In the genomic region with DNA sequence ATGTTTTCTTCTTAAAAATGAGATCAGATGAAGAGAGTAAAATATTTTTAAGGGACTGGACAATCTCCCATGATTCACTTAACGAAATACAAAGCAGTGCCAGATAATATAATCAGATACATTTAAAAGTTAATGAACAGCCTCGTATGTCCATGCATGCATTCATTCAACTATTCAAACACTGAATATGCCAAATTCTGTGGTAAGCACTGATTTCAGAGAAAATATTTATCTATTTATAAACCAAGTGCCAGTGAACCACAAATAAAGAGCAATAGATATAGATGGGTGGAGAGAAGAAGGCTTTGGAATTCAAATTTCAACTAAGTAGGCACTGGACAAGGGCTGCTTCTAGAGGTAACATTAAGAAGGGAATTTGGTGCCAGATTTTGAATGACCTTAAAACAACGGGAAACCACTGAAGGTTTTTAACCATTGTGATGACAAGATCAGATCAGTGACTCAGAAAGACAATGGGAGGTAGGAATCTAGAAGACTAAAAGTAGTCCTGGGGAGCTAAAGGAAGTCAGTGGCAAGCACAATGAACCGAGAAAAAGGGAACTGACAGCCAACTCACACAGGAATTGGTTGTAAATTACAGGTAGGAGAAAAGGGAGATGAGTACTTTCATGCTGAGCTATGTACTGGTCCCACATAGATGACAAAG, we compare ENCODE assay signal across 10 cellular contexts. TPM values are rescaled to one million over a fixed set of nuclear protein-coding genes. Genes with fewer than 3 reads are reported as not detected.
A peak's percentile ranks its signal among the peaks of the same experiment; 100 is the strongest.
DNase-seq lines count a peak whose midpoint lies in the region; ATAC-seq and TF ChIP-seq lines count a peak whose summit lies in the region.
"Had no signal": no experiment of that assay in that cellular context is flagged by ENCODE, and none has a peak within 500 bp of the region (broad histone marks: within the 10 kb centered on the region; RNA-seq: fewer than 3 reads in every experiment).

No MANE protein-coding gene starts in this region.

- TF ChIP-seq CTCF in cardiac muscle cell (IDR thresholded peaks at IDR 0.05; ENCODE audit: low read depth, low read length) = no peak
- TF ChIP-seq CTCF in NB4 (IDR thresholded peaks at IDR 0.05; ENCODE audit: low read depth, low read length) = no peak
- TF ChIP-seq CTCF in endothelial cell (IDR thresholded peaks at IDR 0.05; ENCODE audit: unreplicated experiment) = no peak

- H3K36me3 ChIP-seq in cardiac muscle cell = no peaks in the 10 kb centered on the region
- H3K36me3 ChIP-seq: uterus had no signal

- H3K4me1 Mint-ChIP-seq in endothelial cell (ENCODE audit: unreplicated experiment) = peaks cover 33% of the 10 kb centered on the region

- H3K4me1 ChIP-seq in cardiac muscle cell (ENCODE audit: low read depth) = peaks cover 15% of the 10 kb centered on the region
- H3K4me1 ChIP-seq in right cardiac atrium (ENCODE audit: control insufficient read depth, insufficient read depth, low read length) = no peaks in the 10 kb centered on the region
- H3K4me1 ChIP-seq: uterus had no signal

- peak overlapping the region; percentile 80 for H3K27ac Mint-ChIP-seq in endothelial cell (ENCODE audit: unreplicated experiment)
- H3K27ac Mint-ChIP-seq: B cell had no signal

- H3K27me3 ChIP-seq in cardiac muscle cell = no peaks in the 10 kb centered on the region
- H3K27me3 ChIP-seq in right cardiac atrium (ENCODE audit: control insufficient read depth, insufficient read depth) = no peaks in the 10 kb centered on the region
- H3K27me3 ChIP-seq: uterus had no signal

- H3K27me3 Mint-ChIP-seq in endothelial cell (ENCODE audit: unreplicated experiment) = no peaks in the 10 kb centered on the region
- H3K27me3 Mint-ChIP-seq: B cell had no signal

- TF ChIP-seq POLR2A in NB4 (IDR thresholded peaks at IDR 0.05; ENCODE audit: extremely low read depth, insufficient read length) = no peak

- no peak overlapping the region for H3K4me3 ChIP-seq in cardiac muscle cell
- H3K4me3 ChIP-seq in right cardiac atrium (ENCODE audit: low read length) = no peak overlapping the region
- no peak overlapping the region for H3K4me3 ChIP-seq in NB4 (ENCODE audit: low read depth, low read length)
- H3K4me3 ChIP-seq: uterus had no signal

- H3K4me3 Mint-ChIP-seq in endothelial cell (ENCODE audit: unreplicated experiment) = no peak overlapping the region
- H3K4me3 Mint-ChIP-seq: B cell had no signal

- H3K36me3 Mint-ChIP-seq in endothelial cell (ENCODE audit: low read depth, unreplicated experiment) = no peaks in the 10 kb centered on the region

- H3K27ac ChIP-seq in cardiac muscle cell (peak overlapping the region; percentile 53), right cardiac atrium (ENCODE audit: low read length) (no peak overlapping the region)
- H3K27ac ChIP-seq: uterus had no signal

- H3K9me3 ChIP-seq in cardiac muscle cell (ENCODE audit: low read depth) (no peaks in the 10 kb centered on the region), right cardiac atrium (ENCODE audit: control insufficient read depth, low read length) (no peaks in the 10 kb centered on the region)
- H3K9me3 ChIP-seq: uterus had no signal

- DNase-seq in cardiac muscle cell (ENCODE audit: low read depth in 1 of 2, low spot score in 1 of 2) (peak in 1 of 2 donors; percentile 34), right cardiac atrium (no peak), NB4 (ENCODE audit: low read depth) (peak; percentile 50), endothelial cell (ENCODE audit: low spot score) (no peak), posterior vena cava (ENCODE audit: low spot score) (no peak), NCI-H526 (lab: John Stamatoyannopoulos, UW) (no peak)
- DNase-seq in stimulated activated naive CD4-positive, alpha-beta T cell (lab: John Stamatoyannopoulos, UW) = no peak
- DNase-seq: uterus had no signal

- intact Hi-C loops in right cardiac atrium (cut with DNase I) (no loop called here), posterior vena cava (cut with DNase I) (no loop called here)

- H3K9me3 Mint-ChIP-seq in endothelial cell (ENCODE audit: unreplicated experiment) = no peaks in the 10 kb centered on the region

- ATAC-seq in right cardiac atrium (no peak), HG03095 (IDR thresholded peaks at IDR 0.05; ENCODE audit: unreplicated experiment) (no peak)

- WGBS in right cardiac atrium = 57% methylated on average over 4 of the region's 4 CpGs

RNA-seq across cellular contexts. Expression of gene ELOVL6, which starts 14.2 kb away (rescaled TPM):
- total RNA-seq in cardiac muscle cell (32.3 and 32.4 TPM in 2 replicates), right cardiac atrium (1 to 10 TPM; 1.9 to 5.4 (median 3.1) TPM), endothelial cell (ENCODE audit: unreplicated experiment) (31.0 TPM), posterior vena cava (1 to 10 TPM; 6.1 to 6.8 TPM)
- polyA plus RNA-seq in cardiac muscle cell (47.0 and 50.1 TPM in 2 replicates), right cardiac atrium (8.1 TPM)
